Comparison of ENCODE assay signal across 23 cellular contexts in genomic region chr15:73912030-73912596, GRCh38. TPM values are rescaled to one million over a fixed set of nuclear protein-coding genes. Genes with fewer than 3 reads are reported as not detected.
DNase-seq lines count a peak whose midpoint lies in the region; ATAC-seq, FAIRE-seq and TF ChIP-seq lines count a peak whose summit lies in the region.
"Had no signal": no experiment of that assay in that cellular context is flagged by ENCODE, and none has a peak within 500 bp of the region (broad histone marks: within the 10 kb centered on the region; RNA-seq: fewer than 3 reads in every experiment).

No MANE protein-coding gene starts in this region.

- H3K9me3 Mint-ChIP-seq in activated naive CD8-positive, alpha-beta T cell treated with anti-CD3 and anti-CD28 coated beads, Interleukin-2, amount 10 ng/mL, durations not matched to agents 7 days and 5 days = no peaks in the 10 kb centered on the region
- no peaks in the 10 kb centered on the region for H3K9me3 Mint-ChIP-seq in activated naive CD8-positive, alpha-beta T cell treated with anti-CD3 and anti-CD28 coated beads for 36 hours
- H3K9me3 Mint-ChIP-seq in MCF 10A (ENCODE audit: unreplicated experiment) = no peaks in the 10 kb centered on the region

- H4K8ac ChIP-seq in H1 (ENCODE audit: extremely low read depth, insufficient read depth, low read length) = no peak overlapping the region

- H3K79me2 ChIP-seq in H1 (ENCODE audit: control insufficient read depth in 1 of 2, insufficient read depth in 2 of 2, low read length in 2 of 2) = no peaks in the 10 kb centered on the region

- TF ChIP-seq CTCF in H1 (IDR thresholded peaks at IDR 0.05; ENCODE audit: control extremely low read depth in 1 of 3, insufficient read depth in 1 of 3, low read depth in 1 of 3, low read length in 3 of 3) = no peak
- TF ChIP-seq CTCF in MCF 10A (IDR thresholded peaks at IDR 0.05; ENCODE audit: unreplicated experiment) = no peak

- no peak for DNase-seq in activated naive CD8-positive, alpha-beta T cell treated with anti-CD3 and anti-CD28 coated beads, Interleukin-2, amount 10 ng/mL, durations not matched to agents 7 days and 5 days
- DNase-seq in activated naive CD8-positive, alpha-beta T cell treated with anti-CD3 and anti-CD28 coated beads for 36 hours = no peak
- DNase-seq in H1 (ENCODE audit: low read depth in 1 of 2, low spot score in 2 of 2) (no peak), posterior vena cava (ENCODE audit: low spot score) (peak; percentile 24), MCF 10A (ENCODE audit: unreplicated experiment) (no peak)
- DNase-seq: C1 segment of cervical spinal cord; Calu3; CD4-positive, alpha-beta memory T cell; COR-L47; DMS53; DMS79 treated with DMSO at 0.1 percent for 48 hours; GF-D8; GOT3; H7; HCEC 1CT had no signal

- no peak for FAIRE-seq in H1 (lab: Jason Lieb, UNC)
- FAIRE-seq: GM12891, GM18507 had no signal

- H3K27ac ChIP-seq in H1 (ENCODE audit: low read depth, low read length) = no peak overlapping the region

- no peaks in the 10 kb centered on the region for H3K23me2 ChIP-seq in H1 (ENCODE audit: low read depth, low read length)

- no peak overlapping the region for H3K56ac ChIP-seq in H1 (replicated peaks; ENCODE audit: insufficient read length, low read depth, low read length)

- H3K4ac ChIP-seq in H1 (replicated peaks; ENCODE audit: insufficient read length, low read depth, low read length) = no peak overlapping the region

- H4K91ac ChIP-seq in H1 (replicated peaks; ENCODE audit: insufficient read length, low read length) = no peak overlapping the region

- H2AFZ ChIP-seq in H1 (ENCODE audit: low read length) = no peak overlapping the region

- no peak overlapping the region for H3K14ac ChIP-seq in H1 (ENCODE audit: insufficient read length)

- H3K36me3 Mint-ChIP-seq in activated naive CD8-positive, alpha-beta T cell treated with anti-CD3 and anti-CD28 coated beads, Interleukin-2, amount 10 ng/mL, durations not matched to agents 7 days and 5 days = peaks cover 25% of the 10 kb centered on the region
- H3K36me3 Mint-ChIP-seq in activated naive CD8-positive, alpha-beta T cell treated with anti-CD3 and anti-CD28 coated beads for 36 hours = peaks cover 13% of the 10 kb centered on the region
- no peaks in the 10 kb centered on the region for H3K36me3 Mint-ChIP-seq in MCF 10A (ENCODE audit: insufficient read depth, unreplicated experiment)

- no peaks in the 10 kb centered on the region for H3K79me1 ChIP-seq in H1 (ENCODE audit: low read depth, low read length)

- 81% methylated on average over 7 of the region's 7 CpGs; no CpG with 5 or more reads in 1 of the 2 experiments for WGBS in H1 (ENCODE audit: extremely low coverage in 1 of 2, insufficient coverage in 1 of 2, insufficient read length in 1 of 2, insufficient replicate concordance in 2 of 2, low coverage in 1 of 2, low lambda C conversion rate in 2 of 2, missing lambda C conversion rate in 1 of 2), 2 experiments

- H2BK5ac ChIP-seq in H1 (ENCODE audit: low read depth, low read length) = no peak overlapping the region

- no peak overlapping the region for H3K9ac ChIP-seq in H1 (replicated peaks in 1 of 4; ENCODE audit: extremely low read depth in 1 of 4, low read depth in 3 of 4, low read length in 3 of 4)

- peaks cover 35% of the 10 kb centered on the region for H3K4me1 Mint-ChIP-seq in activated naive CD8-positive, alpha-beta T cell treated with anti-CD3 and anti-CD28 coated beads, Interleukin-2, amount 10 ng/mL, durations not matched to agents 7 days and 5 days
- H3K4me1 Mint-ChIP-seq in activated naive CD8-positive, alpha-beta T cell treated with anti-CD3 and anti-CD28 coated beads for 36 hours = peaks cover 10% of the 10 kb centered on the region
- H3K4me1 Mint-ChIP-seq in MCF 10A (ENCODE audit: insufficient read depth, unreplicated experiment) = no peaks in the 10 kb centered on the region

- no peak overlapping the region for H3K23ac ChIP-seq in H1 (ENCODE audit: insufficient read length)

- H2BK12ac ChIP-seq in H1 (ENCODE audit: low read depth, low read length) = no peak overlapping the region

- POLR2A ChIA-PET in activated naive CD8-positive, alpha-beta T cell treated with anti-CD3 and anti-CD28 coated beads, Interleukin-2, amount 10 ng/mL, durations not matched to agents 7 days and 5 days (lab: Charles Lee) = interaction anchor here (3.0 kb wide), 1 partner anchor 16 kb away, joined by 21 read pairs; no protein-coding TSS in a partner anchor
- POLR2A ChIA-PET in H1 (lab: Charles Lee; ENCODE audit: partially characterized antibody) (no interaction called here), MCF 10A (lab: Yijun Ruan, JAX) (no interaction called here)

- no peak for TF ChIP-seq RAD21 in H1 (IDR thresholded peaks at IDR 0.05 in 1 of 2, conservative IDR thresholded peaks at IDR 0.05 in 1 of 2; ENCODE audit: low read depth in 2 of 2, low read length in 2 of 2)

- H2BK15ac ChIP-seq in H1 (ENCODE audit: low read length) = 0 out of 2 replicates have a peak overlapping the region, but pooled peaks have one; percentile 4

- no peak overlapping the region for H4K5ac ChIP-seq in H1 (ENCODE audit: insufficient read length, low read depth, low read length)

- H3K18ac ChIP-seq in H1 (ENCODE audit: extremely low read depth, low read length) = no peak overlapping the region

- H2BK120ac ChIP-seq in H1 (replicated peaks; ENCODE audit: low read depth, low read length) = no peak overlapping the region

- no peaks in the 10 kb centered on the region for H3K27me3 Mint-ChIP-seq in activated naive CD8-positive, alpha-beta T cell treated with anti-CD3 and anti-CD28 coated beads, Interleukin-2, amount 10 ng/mL, durations not matched to agents 7 days and 5 days
- no peaks in the 10 kb centered on the region for H3K27me3 Mint-ChIP-seq in activated naive CD8-positive, alpha-beta T cell treated with anti-CD3 and anti-CD28 coated beads for 36 hours
- H3K27me3 Mint-ChIP-seq in MCF 10A (ENCODE audit: insufficient read depth, unreplicated experiment) = peaks cover 29% of the 10 kb centered on the region

- TF ChIP-seq POLR2A in H1 (IDR thresholded peaks at IDR 0.05; ENCODE audit: control extremely low read depth in 1 of 2, low read depth in 2 of 2, low read length in 2 of 2) = no peak

- peak overlapping the region; percentile 39 for H3K27ac Mint-ChIP-seq in activated naive CD8-positive, alpha-beta T cell treated with anti-CD3 and anti-CD28 coated beads, Interleukin-2, amount 10 ng/mL, durations not matched to agents 7 days and 5 days
- no peak overlapping the region for H3K27ac Mint-ChIP-seq in activated naive CD8-positive, alpha-beta T cell treated with anti-CD3 and anti-CD28 coated beads for 36 hours
- no peak overlapping the region for H3K27ac Mint-ChIP-seq in MCF 10A (ENCODE audit: low read depth, unreplicated experiment)

- no peaks in the 10 kb centered on the region for H3K36me3 ChIP-seq in H1 (ENCODE audit: control insufficient read depth in 2 of 4, insufficient read depth in 4 of 4, low read length in 3 of 4)

- no TSS peak for BruUV-seq in MCF 10A (replicated peaks; lab: Mats Ljungman, UMichigan)

- intact Hi-C loops in posterior vena cava (cut with DNase I) = no loop called here
- intact Hi-C loops in MCF 10A (cut with micrococcal nuclease) = no loop called here

- no peaks in the 10 kb centered on the region for H4K20me1 ChIP-seq in H1 (replicated peaks in 1 of 2; ENCODE audit: control insufficient read depth in 1 of 2, insufficient read depth in 2 of 2, low read length in 2 of 2)

- ATAC-seq in activated naive CD8-positive, alpha-beta T cell treated with anti-CD3 and anti-CD28 coated beads, Interleukin-2, amount 10 ng/mL, durations not matched to agents 7 days and 5 days (ENCODE audit: low read depth) = no peak
- no peak for ATAC-seq in GM21367 (IDR thresholded peaks at IDR 0.05; ENCODE audit: unreplicated experiment)

- no peak overlapping the region for H3K4me2 ChIP-seq in H1 (ENCODE audit: insufficient read depth in 1 of 2, low read depth in 2 of 2, low read length in 2 of 2)

- TF ChIP-seq EP300 in H1 (IDR thresholded peaks at IDR 0.05; ENCODE audit: borderline replicate concordance in 1 of 2, low read depth in 2 of 2, low read length in 2 of 2) = no peak

- no peaks in the 10 kb centered on the region for H3K27me3 ChIP-seq in H1 (replicated peaks in 1 of 4; ENCODE audit: control insufficient read depth in 3 of 4, extremely low read depth in 1 of 4, insufficient read depth in 3 of 4, low read length in 3 of 4)

- no peak overlapping the region for H2BK20ac ChIP-seq in H1 (ENCODE audit: low read length)

- H2AK5ac ChIP-seq in H1 (ENCODE audit: low read depth, low read length) = no peak overlapping the region

- CTCF ChIA-PET in H1 (lab: Charles Lee; ENCODE audit: partially characterized antibody) = interaction anchor here (0.8 to 8.5 kb wide), 9 partner anchors 9 to 276 kb away, joined by 3 to 167 read pairs (median 5); partner anchors contain the start of genes LOXL1 and TBC1D21
- CTCF ChIA-PET in MCF 10A (lab: Yijun Ruan, JAX) = interaction anchor here (0.6 to 1.6 kb wide), 5 partner anchors 15 to 207 kb away, joined by 3 to 6 read pairs (median 3); partner anchors contain the start of genes LOXL1 and TBC1D21

- no peak overlapping the region for H3K4me3 ChIP-seq in H1 (ENCODE audit: extremely low read depth in 1 of 4, insufficient read depth in 2 of 4, low read depth in 3 of 4, low read length in 4 of 4)

- no peak overlapping the region for H3K4me3 Mint-ChIP-seq in activated naive CD8-positive, alpha-beta T cell treated with anti-CD3 and anti-CD28 coated beads, Interleukin-2, amount 10 ng/mL, durations not matched to agents 7 days and 5 days
- no peak overlapping the region for H3K4me3 Mint-ChIP-seq in activated naive CD8-positive, alpha-beta T cell treated with anti-CD3 and anti-CD28 coated beads for 36 hours
- H3K4me3 Mint-ChIP-seq in MCF 10A (ENCODE audit: unreplicated experiment) = no peak overlapping the region
- H3K4me3 Mint-ChIP-seq: CD4-positive, alpha-beta memory T cell had no signal

- H3K9me3 ChIP-seq in H1 (ENCODE audit: insufficient read depth in 2 of 2, low read depth in 1 of 2, low read length in 1 of 2) = no peaks in the 10 kb centered on the region

- H3K4me1 ChIP-seq in H1 (replicated peaks in 1 of 4; ENCODE audit: control insufficient read depth in 3 of 4, insufficient read depth in 4 of 4, low read length in 3 of 4) = peaks cover 0 to 5% (median 0%) of the 10 kb centered on the region in 4 experiments; a peak in 1 of 7 replicates

RNA-seq across cellular contexts. Expression of gene LOXL1, which starts 14.1 kb away (rescaled TPM):
- 10 to 100 TPM in 1 of 2 experiments, 1 to 10 TPM in 1; 8.8 to 10.5 TPM for total RNA-seq in activated naive CD8-positive, alpha-beta T cell treated with anti-CD3 and anti-CD28 coated beads, Interleukin-2, amount 10 ng/mL, durations not matched to agents 7 days and 5 days
- total RNA-seq in activated naive CD8-positive, alpha-beta T cell treated with anti-CD3 and anti-CD28 coated beads for 36 hours = 1 to 10 TPM; 2.1 to 2.4 TPM
- 8.1 and 9.3 TPM in 2 replicates for total RNA-seq in H1 (2021; fragmentation: NEBNext Ultra II Directional; extraction: Animal tissue kit (Norgen Biotek cat#: 25700))
- polyA plus RNA-seq in H1 (2011; rRNA removed) = 14.4 and 22.7 TPM in 2 replicates
- 13.3 TPM for polyA plus RNA-seq in H1 (2011; cell fraction: cytosol; rRNA removed)
- 25.7 TPM for polyA plus RNA-seq in H1 (2011; cell fraction: nucleus; rRNA removed)
- 6.5 to 22.3 TPM (median 16.9 TPM) in 4 replicates for polyA plus RNA-seq in H1 (2012, experiment 1 of 2)
- polyA plus RNA-seq in H1 (2012, experiment 2 of 2) = 32.8 TPM
- 29.6 TPM for polyA plus RNA-seq in H1 (2013, experiment 1 of 2)
- 31.4 TPM for polyA plus RNA-seq in H1 (2013, experiment 2 of 2)
- 11.7 and 13.9 TPM in 2 replicates for polyA minus RNA-seq in H1 (2011; rRNA and poly(A)+ RNA removed)
- 14.2 TPM for polyA minus RNA-seq in H1 (2011; cell fraction: cytosol; rRNA and poly(A)+ RNA removed)
- polyA minus RNA-seq in H1 (2011; cell fraction: nucleus; rRNA and poly(A)+ RNA removed) = 11.9 TPM
- total RNA-seq in posterior vena cava = 100 to 1,000 TPM in 1 of 2 donors, 10 to 100 TPM in 1; 94.6 to 110 TPM
- 4.7 and 4.9 TPM in 2 replicates for total RNA-seq in MCF 10A (2022)

RNA-seq across cellular contexts. Expression of gene TBC1D21, which starts 38.7 kb away (rescaled TPM):
- not detected for total RNA-seq in activated naive CD8-positive, alpha-beta T cell treated with anti-CD3 and anti-CD28 coated beads, Interleukin-2, amount 10 ng/mL, durations not matched to agents 7 days and 5 days
- not detected for total RNA-seq in activated naive CD8-positive, alpha-beta T cell treated with anti-CD3 and anti-CD28 coated beads for 36 hours
- not detected in 2 replicates for total RNA-seq in H1 (2021; fragmentation: NEBNext Ultra II Directional; extraction: Animal tissue kit (Norgen Biotek cat#: 25700))
- not detected in 2 replicates for polyA plus RNA-seq in H1 (2011; rRNA removed)
- not detected for polyA plus RNA-seq in H1 (2011; cell fraction: cytosol; rRNA removed)
- polyA plus RNA-seq in H1 (2011; cell fraction: nucleus; rRNA removed) = not detected
- polyA plus RNA-seq in H1 (2012, experiment 1 of 2) = not detected in 4 replicates
- polyA plus RNA-seq in H1 (2012, experiment 2 of 2) = not detected
- polyA plus RNA-seq in H1 (2013, experiment 1 of 2) = not detected
- polyA plus RNA-seq in H1 (2013, experiment 2 of 2) = not detected
- polyA minus RNA-seq in H1 (2011; rRNA and poly(A)+ RNA removed) = not detected in 2 replicates
- polyA minus RNA-seq in H1 (2011; cell fraction: cytosol; rRNA and poly(A)+ RNA removed) = not detected
- polyA minus RNA-seq in H1 (2011; cell fraction: nucleus; rRNA and poly(A)+ RNA removed) = not detected
- total RNA-seq in posterior vena cava (not detected), MCF 10A (2022) (not detected in 2 replicates)
- total RNA-seq: A172; A673; Calu3; CD4-positive, alpha-beta memory T cell; Daoy; G401; H7 had no signal
- polyA plus RNA-seq: BJ; CD4-positive, alpha-beta memory T cell had no signal
